Comparison of ENCODE assay signal across 10 cellular contexts in genomic region chr13:39306639-39307589, GRCh38.
DNase-seq lines count a peak whose midpoint lies in the region; ATAC-seq and TF ChIP-seq lines count a peak whose summit lies in the region.
"Had no signal": no experiment of that assay in that cellular context is flagged by ENCODE, and none has a peak within 500 bp of the region (broad histone marks: within the 10 kb centered on the region; RNA-seq: fewer than 3 reads in every experiment).

No MANE protein-coding gene starts in this region.

- CTCF ChIA-PET in mammary epithelial cell (lab: Charles Lee; ENCODE audit: low non-redundant PET), result no interaction called here

- peaks cover 17% of the 10 kb centered on the region for H3K27me3 Mint-ChIP-seq in activated T-cell treated with anti-CD3 and anti-CD28 coated beads, Interleukin-2, amount 50 U/mL, for 24 hours

- intact Hi-C loops in mammary epithelial cell (cut with micrococcal nuclease), result no loop called here

- H3K27me3 ChIP-seq in mammary epithelial cell (ENCODE audit: insufficient read depth, low read length), result no peaks in the 10 kb centered on the region
- H3K27me3 ChIP-seq in HAP-1 (ENCODE audit: low read depth), result no peaks in the 10 kb centered on the region

- peaks cover 4% of the 10 kb centered on the region for H3K4me1 Mint-ChIP-seq in activated T-cell treated with anti-CD3 and anti-CD28 coated beads, Interleukin-2, amount 50 U/mL, for 24 hours (ENCODE audit: low read depth)

- H3K27ac ChIP-seq in mammary epithelial cell (ENCODE audit: insufficient read depth, low read depth, low read length), result no peak overlapping the region

- no peaks in the 10 kb centered on the region for H4K20me1 ChIP-seq in mammary epithelial cell (ENCODE audit: insufficient read depth, low read length)

- H3K4me1 ChIP-seq in mammary epithelial cell (ENCODE audit: insufficient read depth, low read length), result no peaks in the 10 kb centered on the region
- no peaks in the 10 kb centered on the region; the same call in 1 of the 2 replicates for H3K4me1 ChIP-seq in HAP-1

- no peaks in the 10 kb centered on the region for H3K79me2 ChIP-seq in mammary epithelial cell (ENCODE audit: insufficient read depth, low read length)

- dilution Hi-C loops in mammary epithelial cell (cut with HindIII; ENCODE audit: low sequenced_read_pairs), result no loop called here

- 87% methylated on average over 16 of the region's 16 CpGs for WGBS in mammary epithelial cell (ENCODE audit: low coverage, missing lambda C conversion rate)

- no peak overlapping the region for H3K9ac ChIP-seq in mammary epithelial cell (ENCODE audit: insufficient read depth, low read length)

- TF ChIP-seq CTCF in GM13976 (IDR thresholded peaks at IDR 0.05; ENCODE audit: borderline replicate concordance, control extremely low read depth, extremely low read depth, insufficient read depth, missing control alignments) (no peak), mammary epithelial cell (conservative IDR thresholded peaks at IDR 0.05 in 1 of 2, IDR thresholded peaks at IDR 0.05 in 1 of 2; ENCODE audit: extremely low read depth in 1 of 2, insufficient read depth in 1 of 2, low read depth in 1 of 2, low read length in 2 of 2) (no peak)

- H3K36me3 ChIP-seq in mammary epithelial cell (ENCODE audit: insufficient read depth, low read length) (no peaks in the 10 kb centered on the region), HAP-1 (replicated peaks) (no peaks in the 10 kb centered on the region)

- H3K9me3 Mint-ChIP-seq in activated T-cell treated with anti-CD3 and anti-CD28 coated beads, Interleukin-2, amount 50 U/mL, for 24 hours, result no peaks in the 10 kb centered on the region

- H3K9me3 ChIP-seq in mammary epithelial cell (replicated peaks; ENCODE audit: insufficient read depth, low read length) (no peaks in the 10 kb centered on the region), HAP-1 (no peaks in the 10 kb centered on the region)

- no TSS peak for BruUV-seq in mammary epithelial cell (replicated peaks; lab: Mats Ljungman, UMichigan)

- peak; percentile 35 for DNase-seq in GM13976 (ENCODE audit: low spot score)
- no peak for DNase-seq in activated T-cell treated with anti-CD3 and anti-CD28 coated beads, Interleukin-2, amount 50 U/mL, for 24 hours
- no peak for DNase-seq in HuH-7 (ENCODE audit: low spot score)
- DNase-seq in mammary epithelial cell, result no peak
- no peak for DNase-seq in NCI-H128 (lab: John Stamatoyannopoulos, UW; ENCODE audit: unreplicated experiment)
- DNase-seq in HAP-1 (ENCODE audit: low spot score in 2 of 2), result no peak
- DNase-seq: activated CD8-positive, alpha-beta memory T cell treated with anti-CD3 and anti-CD28 coated beads for 24 hours had no signal

- H3K36me3 Mint-ChIP-seq in activated T-cell treated with anti-CD3 and anti-CD28 coated beads, Interleukin-2, amount 50 U/mL, for 24 hours (ENCODE audit: low read depth), result no peaks in the 10 kb centered on the region

- ATAC-seq in GM19372 (IDR thresholded peaks at IDR 0.05; ENCODE audit: low read depth, unreplicated experiment) (peak; percentile 93), HG02981 (IDR thresholded peaks at IDR 0.05; ENCODE audit: unreplicated experiment) (peak; percentile 90)
- ATAC-seq: sciatic nerve had no signal

- in situ Hi-C loops in GM13976 (cut with MboI; ENCODE audit: low sequenced_read_pairs, unreplicated experiment), result no loop called here
- in situ Hi-C loops in mammary epithelial cell (cut with MboI; ENCODE audit: low sequenced_read_pairs in 2 of 2), result no loop called here
- in situ Hi-C loops in HAP-1 (cut with MboI; ENCODE audit: low sequenced_read_pairs), result no loop called here

- peak overlapping the region; percentile 47 for H3K27ac Mint-ChIP-seq in activated T-cell treated with anti-CD3 and anti-CD28 coated beads, Interleukin-2, amount 50 U/mL, for 24 hours

- H3K4me2 ChIP-seq in mammary epithelial cell (ENCODE audit: insufficient read depth, low read depth, low read length), result no peak overlapping the region

- no peak overlapping the region for H3K4me3 Mint-ChIP-seq in activated T-cell treated with anti-CD3 and anti-CD28 coated beads, Interleukin-2, amount 50 U/mL, for 24 hours

- H2AFZ ChIP-seq in mammary epithelial cell (ENCODE audit: low read depth, low read length), result no peak overlapping the region

- no peak overlapping the region for H3K4me3 ChIP-seq in mammary epithelial cell (replicated peaks in 1 of 3; ENCODE audit: insufficient read depth in 1 of 3, low read depth in 2 of 3, low read length in 3 of 3)
- no peak overlapping the region for H3K4me3 ChIP-seq in HAP-1
